Comparison of ENCODE assay signal across 21 cellular contexts in the genomic region with DNA sequence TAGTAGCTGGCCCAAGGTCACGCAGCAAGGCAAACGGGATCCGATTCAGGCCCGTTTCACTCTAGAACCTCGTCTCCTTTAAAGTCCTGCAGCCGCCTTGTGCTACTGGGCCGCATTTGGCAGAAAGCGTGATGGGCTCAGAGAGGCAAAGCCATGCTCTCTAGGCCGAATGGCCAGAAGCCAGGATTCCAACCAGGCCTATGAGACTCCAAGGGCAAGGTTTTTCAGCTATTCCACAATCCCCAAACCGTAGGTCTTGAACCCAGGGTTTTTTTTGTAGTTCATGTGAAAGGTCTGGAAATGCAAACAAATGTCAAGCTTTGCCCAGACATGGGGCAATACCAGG.
"Had no signal": no experiment of that assay in that cellular context is flagged by ENCODE, and none has a peak within 500 bp of the region (broad histone marks: within the 10 kb centered on the region; RNA-seq: fewer than 3 reads in every experiment).

No MANE protein-coding gene starts in this region.

- H3K27me3 ChIP-seq: esophagus muscularis mucosa, gastrocnemius medialis, neutrophil, right atrium auricular region, testis, tibial nerve, upper lobe of right lung, vagina had no signal

- DNase-seq: cortex of kidney; effector memory CD8-positive, alpha-beta T cell; gastrocnemius medialis; glutamatergic neuron; islet precursor cell; left cardiac atrium; left ventricle myocardium inferior; naive B cell; nephron progenitor cell; stimulated activated CD4-positive, alpha-beta T cell treated with anti-CD3 and anti-CD28 coated beads, Interleukin-2, amount 100 ng/mL, for 48 hours; stimulated activated naive CD4-positive, alpha-beta T cell treated with Interleukin-2 at 50 U/mL for 16 hours; testis; upper lobe of right lung had no signal

- H3K4me3 ChIP-seq: esophagus muscularis mucosa, gastrocnemius medialis, left ventricle myocardium inferior, lower lobe of right lung, right atrium auricular region, smooth muscle cell, testis, tibial nerve, upper lobe of right lung, vagina had no signal

- H3K4me2 ChIP-seq: smooth muscle cell had no signal

- H3K4me1 ChIP-seq: gastrocnemius medialis, upper lobe of right lung, vagina had no signal

- H3K9me3 ChIP-seq: esophagus muscularis mucosa, gastrocnemius medialis, left ventricle myocardium inferior, lower lobe of right lung, right atrium auricular region, testis, tibial nerve, upper lobe of right lung, vagina had no signal

- H3K27ac ChIP-seq: epithelial cell of prostate, esophagus muscularis mucosa, gastrocnemius medialis, left ventricle myocardium inferior, lower lobe of right lung, neutrophil, right atrium auricular region, testis, tibial nerve, upper lobe of right lung, vagina had no signal

- ATAC-seq: effector memory CD8-positive, alpha-beta T cell; gastrocnemius medialis; left cardiac atrium; lower lobe of right lung; upper lobe of right lung had no signal
